ENCODE assay signal across 1 cellular context in the genomic region with DNA sequence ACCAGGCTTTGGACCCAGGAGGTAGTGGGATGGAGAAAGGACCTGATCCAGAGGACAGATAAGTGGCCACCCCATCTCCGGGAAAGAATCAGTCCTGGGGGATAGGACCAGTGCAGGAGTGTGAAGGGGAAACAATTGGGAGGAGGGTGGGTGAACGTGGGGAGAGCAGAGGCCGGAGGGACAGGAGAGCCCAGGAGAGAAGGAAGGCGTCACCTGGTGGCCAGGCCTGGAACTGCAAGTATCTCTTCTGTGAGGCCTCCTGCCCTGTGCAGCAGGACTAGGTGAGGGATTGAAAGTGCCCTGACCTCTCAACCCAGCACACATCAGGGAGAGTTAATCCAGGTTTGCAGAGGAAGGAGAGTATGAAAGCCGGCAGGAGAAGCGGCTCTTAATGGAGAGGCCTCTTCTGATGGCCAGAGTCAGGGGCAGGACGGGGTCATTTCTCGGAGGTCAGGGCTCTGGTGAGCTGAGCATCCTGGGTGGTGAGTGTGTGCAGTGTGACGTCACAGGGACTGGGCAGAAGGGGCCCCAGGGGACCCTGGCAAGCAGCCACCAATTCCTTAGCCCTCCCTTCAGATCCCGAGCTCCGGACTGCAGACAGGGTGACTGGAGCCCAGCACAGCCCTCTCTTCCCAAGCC.
TF ChIP-seq lines count a peak whose summit lies in the region.

No MANE protein-coding gene starts in this region.

TF ChIP-seq in K562, 482 proteins besides CTCF, POLR2A, EP300 and RAD21 (continued from another document):
- TF ChIP-seq, protein P1, sequence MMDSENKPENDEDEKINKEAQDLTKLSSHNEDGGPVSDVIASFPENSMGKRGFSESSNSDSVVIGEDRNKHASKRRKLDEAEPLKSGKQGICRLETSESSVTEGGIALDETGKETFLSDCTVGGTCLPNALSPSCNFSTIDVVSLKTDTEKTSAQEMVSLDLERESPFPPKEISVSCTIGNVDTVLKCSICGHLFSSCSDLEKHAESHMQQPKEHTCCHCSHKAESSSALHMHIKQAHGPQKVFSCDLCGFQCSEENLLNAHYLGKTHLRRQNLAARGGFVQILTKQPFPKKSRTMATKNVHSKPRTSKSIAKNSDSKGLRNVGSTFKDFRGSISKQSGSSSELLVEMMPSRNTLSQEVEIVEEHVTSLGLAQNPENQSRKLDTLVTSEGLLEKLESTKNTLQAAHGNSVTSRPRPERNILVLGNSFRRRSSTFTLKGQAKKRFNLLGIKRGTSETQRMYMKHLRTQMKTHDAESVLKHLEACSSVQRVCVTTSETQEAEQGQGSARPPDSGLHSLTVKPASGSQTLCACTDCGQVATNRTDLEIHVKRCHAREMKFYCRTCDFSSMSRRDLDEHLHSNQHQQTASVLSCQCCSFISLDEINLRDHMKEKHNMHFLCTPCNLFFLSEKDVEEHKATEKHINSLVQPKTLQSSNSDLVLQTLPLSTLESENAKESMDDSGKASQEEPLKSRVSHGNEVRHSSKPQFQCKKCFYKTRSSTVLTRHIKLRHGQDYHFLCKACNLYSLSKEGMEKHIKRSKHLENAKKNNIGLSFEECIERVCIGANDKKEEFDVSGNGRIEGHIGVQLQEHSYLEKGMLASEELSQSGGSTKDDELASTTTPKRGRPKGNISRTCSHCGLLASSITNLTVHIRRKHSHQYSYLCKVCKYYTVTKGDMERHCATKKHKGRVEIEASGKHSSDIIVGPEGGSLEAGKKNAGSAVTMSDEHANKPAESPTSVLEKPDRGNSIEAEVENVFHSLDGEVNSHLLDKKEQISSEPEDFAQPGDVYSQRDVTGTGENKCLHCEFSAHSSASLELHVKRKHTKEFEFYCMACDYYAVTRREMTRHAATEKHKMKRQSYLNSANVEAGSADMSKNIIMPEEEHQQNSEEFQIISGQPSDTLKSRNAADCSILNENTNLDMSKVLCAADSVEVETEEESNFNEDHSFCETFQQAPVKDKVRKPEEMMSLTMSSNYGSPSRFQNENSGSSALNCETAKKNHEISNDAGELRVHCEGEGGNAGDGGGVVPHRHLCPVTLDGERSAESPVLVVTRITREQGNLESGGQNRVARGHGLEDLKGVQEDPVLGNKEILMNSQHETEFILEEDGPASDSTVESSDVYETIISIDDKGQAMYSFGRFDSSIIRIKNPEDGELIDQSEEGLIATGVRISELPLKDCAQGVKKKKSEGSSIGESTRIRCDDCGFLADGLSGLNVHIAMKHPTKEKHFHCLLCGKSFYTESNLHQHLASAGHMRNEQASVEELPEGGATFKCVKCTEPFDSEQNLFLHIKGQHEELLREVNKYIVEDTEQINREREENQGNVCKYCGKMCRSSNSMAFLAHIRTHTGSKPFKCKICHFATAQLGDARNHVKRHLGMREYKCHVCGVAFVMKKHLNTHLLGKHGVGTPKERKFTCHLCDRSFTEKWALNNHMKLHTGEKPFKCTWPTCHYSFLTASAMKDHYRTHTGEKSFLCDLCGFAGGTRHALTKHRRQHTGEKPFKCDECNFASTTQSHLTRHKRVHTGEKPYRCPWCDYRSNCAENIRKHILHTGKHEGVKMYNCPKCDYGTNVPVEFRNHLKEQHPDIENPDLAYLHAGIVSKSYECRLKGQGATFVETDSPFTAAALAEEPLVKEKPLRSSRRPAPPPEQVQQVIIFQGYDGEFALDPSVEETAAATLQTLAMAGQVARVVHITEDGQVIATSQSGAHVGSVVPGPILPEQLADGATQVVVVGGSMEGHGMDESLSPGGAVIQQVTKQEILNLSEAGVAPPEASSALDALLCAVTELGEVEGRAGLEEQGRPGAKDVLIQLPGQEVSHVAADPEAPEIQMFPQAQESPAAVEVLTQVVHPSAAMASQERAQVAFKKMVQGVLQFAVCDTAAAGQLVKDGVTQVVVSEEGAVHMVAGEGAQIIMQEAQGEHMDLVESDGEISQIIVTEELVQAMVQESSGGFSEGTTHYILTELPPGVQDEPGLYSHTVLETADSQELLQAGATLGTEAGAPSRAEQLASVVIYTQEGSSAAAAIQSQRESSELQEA (IDR thresholded peaks at IDR 0.05; ENCODE audit: low read depth), result no peak
- no peak for TF ChIP-seq THRAP3 (IDR thresholded peaks at IDR 0.05; ENCODE audit: borderline replicate concordance)
- TF ChIP-seq MLLT1 (IDR thresholded peaks at IDR 0.05), result no peak
- no peak for TF ChIP-seq SIRT6 (IDR thresholded peaks at IDR 0.05; ENCODE audit: low read depth, low read length)
- TF ChIP-seq RB1 (IDR thresholded peaks at IDR 0.05; ENCODE audit: low read depth), result peak; percentile 61
- TF ChIP-seq SMC3 (conservative IDR thresholded peaks at IDR 0.05; ENCODE audit: insufficient read depth, low read depth, low read length), result peak; percentile 91
- 0 out of 2 replicates have a peak, but pooled peaks have one; percentile 23 for TF ChIP-seq BHLHE40 (IDR thresholded peaks at IDR 0.05; ENCODE audit: low read length)
- no peak for TF ChIP-seq ZNF280A (IDR thresholded peaks at IDR 0.05; ENCODE audit: low read depth, partially characterized antibody)
- TF ChIP-seq RREB1 (CRISPR knock-in tag; IDR thresholded peaks at IDR 0.05), result no peak
- no peak for TF ChIP-seq SPI1 (IDR thresholded peaks at IDR 0.05; ENCODE audit: borderline replicate concordance, low read depth, low read length)
- TF ChIP-seq HDAC3 (IDR thresholded peaks at IDR 0.05; ENCODE audit: borderline replicate concordance, partially characterized antibody), result no peak
- TF ChIP-seq ZNF146 (CRISPR knock-in tag; IDR thresholded peaks at IDR 0.05; ENCODE audit: unreplicated experiment), result no peak
- peak; percentile 39; the same call in 1 of the 2 replicates for TF ChIP-seq STAG1 (CRISPR knock-in tag; IDR thresholded peaks at IDR 0.05; ENCODE audit: borderline replicate concordance)
- TF ChIP-seq ZNF140 (CRISPR knock-in tag; IDR thresholded peaks at IDR 0.05), result no peak
- no peak for TF ChIP-seq STAT5A (IDR thresholded peaks at IDR 0.05; ENCODE audit: borderline replicate concordance, low read length)
- no peak for TF ChIP-seq RBFOX2 (IDR thresholded peaks at IDR 0.05; ENCODE audit: low read depth, low read length)
- TF ChIP-seq HIVEP1 (CRISPR knock-in tag; IDR thresholded peaks at IDR 0.05), result no peak
- TF ChIP-seq JUN (IDR thresholded peaks at IDR 0.05; ENCODE audit: borderline replicate concordance, low read depth, low read length), result no peak
- no peak for TF ChIP-seq JUN (CRISPR knock-in tag; IDR thresholded peaks at IDR 0.05; ENCODE audit: borderline replicate concordance)
- no peak for TF ChIP-seq U2AF1 (optimal IDR thresholded peaks at IDR 0.05; ENCODE audit: low read depth, low read length)
- TF ChIP-seq MAZ (CRISPR knock-in tag; conservative IDR thresholded peaks at IDR 0.05 in 1 of 2, IDR thresholded peaks at IDR 0.05 in 1 of 2), result 0 out of 4 replicates have a peak, but pooled peaks of 1 of the 2 experiments have one; percentile 26
- TF ChIP-seq NFIC (IDR thresholded peaks at IDR 0.05), result no peak
- no peak for TF ChIP-seq TAF15 (IDR thresholded peaks at IDR 0.05; ENCODE audit: low read depth, low read length)
- no peak for TF ChIP-seq ZNF589 (CRISPR knock-in tag; IDR thresholded peaks at IDR 0.05; ENCODE audit: low read depth)
- TF ChIP-seq PML (IDR thresholded peaks at IDR 0.05; ENCODE audit: low read length), result no peak
- no peak for TF ChIP-seq SIN3A (IDR thresholded peaks at IDR 0.05; ENCODE audit: borderline replicate concordance in 2 of 2, control insufficient read depth in 1 of 2, low read depth in 2 of 2, low read length in 2 of 2)
- TF ChIP-seq TFAM (CRISPR knock-in tag; conservative IDR thresholded peaks at IDR 0.05), result no peak
